21 cellular contexts compared by ENCODE assay signal in the genomic region with DNA sequence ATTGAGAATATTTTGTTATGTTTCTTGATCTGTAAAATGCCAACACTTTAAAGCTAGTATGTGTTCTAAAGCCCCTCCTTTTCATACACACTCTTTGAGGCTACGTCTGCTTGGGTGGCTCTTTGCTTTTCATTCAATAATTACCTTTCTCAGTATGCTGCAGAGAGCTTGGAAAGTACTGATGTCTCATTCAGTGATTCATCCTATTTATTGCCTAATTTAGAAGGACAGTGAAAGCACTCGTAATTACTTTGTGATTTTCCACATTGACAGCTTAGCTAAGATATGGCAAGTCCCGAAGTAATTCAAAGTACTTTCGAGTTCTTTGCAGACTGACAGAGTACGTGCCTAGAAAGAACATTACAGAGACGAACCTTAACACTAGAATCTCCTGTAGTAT. TPM values are rescaled to one million over a fixed set of nuclear protein-coding genes. Genes with fewer than 3 reads are reported as not detected.
DNase-seq lines count a peak whose midpoint lies in the region; ATAC-seq and TF ChIP-seq lines count a peak whose summit lies in the region.
"Had no signal": no experiment of that assay in that cellular context is flagged by ENCODE, and none has a peak within 500 bp of the region (broad histone marks: within the 10 kb centered on the region; RNA-seq: fewer than 3 reads in every experiment).

No MANE protein-coding gene starts in this region.

- no peaks in the 10 kb centered on the region for H3K9me3 Mint-ChIP-seq in nephron
- H3K9me3 Mint-ChIP-seq: CD4-positive, CD25-positive, alpha-beta regulatory T cell had no signal

- ATAC-seq in RWPE2 (ENCODE audit: low read depth) (peak; percentile 66), esophagus mucosa (peak; percentile 52), Right ventricle myocardium superior (ENCODE audit: poor library complexity) (no peak)
- ATAC-seq: K562 had no signal

- H3K4me1 Mint-ChIP-seq in nephron: no peaks in the 10 kb centered on the region
- H3K4me1 Mint-ChIP-seq: CD4-positive, CD25-positive, alpha-beta regulatory T cell had no signal

- intact Hi-C loops in posterior vena cava (cut with DNase I): no loop called here
- intact Hi-C loops in Right ventricle myocardium superior (cut with DNase I): no loop called here

- TF ChIP-seq CTCF in RWPE2 (IDR thresholded peaks at IDR 0.05; ENCODE audit: poor library complexity, severe bottlenecking) (no peak), nephron (IDR thresholded peaks at IDR 0.05; ENCODE audit: unreplicated experiment in 3 of 3) (no peak)

- H3K27ac ChIP-seq in RWPE2 (ENCODE audit: poor library complexity, severe bottlenecking): no peak overlapping the region
- H3K27ac ChIP-seq: HL-60, PC-9 had no signal

- DNase-seq in Ammon's horn (ENCODE audit: low spot score): peak; percentile 1
- DNase-seq in RWPE2 (ENCODE audit: low spot score): no peak
- no peak for DNase-seq in AML-193 (lab: John Stamatoyannopoulos, UW)
- no peak for DNase-seq in NCI-H524 (lab: John Stamatoyannopoulos, UW)
- DNase-seq in posterior vena cava (ENCODE audit: low spot score): no peak
- DNase-seq in Right ventricle myocardium superior: no peak
- DNase-seq: CD4-positive, CD25-positive, alpha-beta regulatory T cell; DND-41; GDM1; HFFc6; NCI-H1092; NCI-H1694; NCI-H2107; NCI-H748 treated with DMSO at 0.1 percent for 48 hours; PC-9; SIG-M5 had no signal

- peak overlapping the region; percentile 91 to 92 (median 91) for H3K27ac Mint-ChIP-seq in nephron
- H3K27ac Mint-ChIP-seq: CD4-positive, CD25-positive, alpha-beta regulatory T cell; HFFc6 had no signal

- no peaks in the 10 kb centered on the region for H3K4me1 ChIP-seq in RWPE2 (ENCODE audit: insufficient read depth, poor library complexity, severe bottlenecking)

- no peak overlapping the region for H3K4me3 ChIP-seq in RWPE2 (ENCODE audit: severe bottlenecking)
- H3K4me3 ChIP-seq: K562, PC-9 had no signal

- H3K36me3 ChIP-seq in RWPE2 (ENCODE audit: low read depth): no peaks in the 10 kb centered on the region

- H3K27me3 ChIP-seq in RWPE2 (ENCODE audit: insufficient read depth, poor library complexity, severe bottlenecking): no peaks in the 10 kb centered on the region

- no peak overlapping the region for H3K4me3 Mint-ChIP-seq in nephron
- H3K4me3 Mint-ChIP-seq: CD4-positive, CD25-positive, alpha-beta regulatory T cell; HFFc6 had no signal

- H3K27me3 Mint-ChIP-seq in nephron (ENCODE audit: low read depth): no peaks in the 10 kb centered on the region

- H3K9me3 ChIP-seq in RWPE2 (ENCODE audit: severe bottlenecking): no peaks in the 10 kb centered on the region

- no peaks in the 10 kb centered on the region for H3K36me3 Mint-ChIP-seq in nephron (ENCODE audit: low read depth)
- H3K36me3 Mint-ChIP-seq: CD4-positive, CD25-positive, alpha-beta regulatory T cell had no signal

RNA-seq across cellular contexts. Expression of gene BMP15, which starts 57.2 kb away (rescaled TPM):
- total RNA-seq in esophagus mucosa: not detected
- not detected for total RNA-seq in posterior vena cava
- total RNA-seq in Right ventricle myocardium superior: not detected
- total RNA-seq: CD4-positive, CD25-positive, alpha-beta regulatory T cell; H4; HFFc6; K562; PC-9 had no signal
